Comparison of ENCODE assay signal across 12 cellular contexts in genomic region chr12:119672194-119672593, GRCh38. TPM values are rescaled to one million over a fixed set of nuclear protein-coding genes. Genes with fewer than 3 reads are reported as not detected.
A peak's percentile ranks its signal among the peaks of the same experiment; 100 is the strongest.
DNase-seq lines count a peak whose midpoint lies in the region; ATAC-seq and TF ChIP-seq lines count a peak whose summit lies in the region.
"Had no signal": no experiment of that assay in that cellular context is flagged by ENCODE, and none has a peak within 500 bp of the region (broad histone marks: within the 10 kb centered on the region; RNA-seq: fewer than 3 reads in every experiment).

No MANE protein-coding gene starts in this region.

- H3K27me3 ChIP-seq in CD8-positive, alpha-beta T cell (ENCODE audit: insufficient read depth, low read length): no peaks in the 10 kb centered on the region
- H3K27me3 ChIP-seq in colonic mucosa (no peaks in the 10 kb centered on the region), neural progenitor cell (no peaks in the 10 kb centered on the region), right cardiac atrium (ENCODE audit: control insufficient read depth, insufficient read depth) (no peaks in the 10 kb centered on the region)

- H3K9me3 Mint-ChIP-seq in CD8-positive, alpha-beta T cell: no peaks in the 10 kb centered on the region
- H3K9me3 Mint-ChIP-seq in T-cell: no peaks in the 10 kb centered on the region
- no peaks in the 10 kb centered on the region for H3K9me3 Mint-ChIP-seq in neural progenitor cell

- intact Hi-C loops in CD8-positive, alpha-beta T cell (cut with DNase I, micrococcal nuclease): no loop called here
- intact Hi-C loops in colonic mucosa (cut with DNase I): no loop called here
- intact Hi-C loops in right cardiac atrium (cut with DNase I): no loop called here

- POLR2A ChIA-PET in CD8-positive, alpha-beta T cell (lab: Charles Lee): interaction anchor here (0.6 kb wide), 1 partner anchor 12 kb away, joined by 4 read pairs; no protein-coding TSS in a partner anchor
- POLR2A ChIA-PET in T-cell (lab: Charles Lee): interaction anchor here in 1 of 2 donors (0.5 kb wide), 1 partner anchor 16 kb away, joined by 4 read pairs; no protein-coding TSS in a partner anchor

- peaks cover 54% of the 10 kb centered on the region for H3K36me3 ChIP-seq in CD8-positive, alpha-beta T cell (ENCODE audit: insufficient read depth, low read length)
- peaks cover 20% of the 10 kb centered on the region for H3K36me3 ChIP-seq in colonic mucosa
- H3K36me3 ChIP-seq in neural progenitor cell: peaks cover 16% of the 10 kb centered on the region

- WGBS in right cardiac atrium: 68% methylated on average over 8 of the region's 8 CpGs

- no peaks in the 10 kb centered on the region for H3K9me3 ChIP-seq in CD8-positive, alpha-beta T cell (ENCODE audit: low read length)
- H3K9me3 ChIP-seq in colonic mucosa (no peaks in the 10 kb centered on the region), neural progenitor cell (ENCODE audit: low read depth) (no peaks in the 10 kb centered on the region), right cardiac atrium (ENCODE audit: control insufficient read depth, low read length) (no peaks in the 10 kb centered on the region)

- no peak overlapping the region for H3K27ac ChIP-seq in CD8-positive, alpha-beta T cell (ENCODE audit: low read depth, low read length)
- H3K27ac ChIP-seq in colonic mucosa: peak overlapping the region; percentile 93
- H3K27ac ChIP-seq in neural progenitor cell: no peak overlapping the region
- no peak overlapping the region for H3K27ac ChIP-seq in right cardiac atrium (ENCODE audit: low read length)

- no peak for DNase-seq in CD8-positive, alpha-beta T cell
- no peak for DNase-seq in T-cell
- DNase-seq in colonic mucosa: peak; percentile 34
- DNase-seq in neural progenitor cell (ENCODE audit: low spot score): no peak
- no peak for DNase-seq in GDM1 (lab: John Stamatoyannopoulos, UW)
- DNase-seq in right cardiac atrium: no peak
- DNase-seq: activated effector memory CD4-positive, alpha-beta T cell treated with anti-CD3 and anti-CD28 coated beads, Interleukin-2, amount 50 U/mL, for 16 hours; DND-41; RPMI8226; stimulated activated CD4-positive, alpha-beta T cell treated with anti-CD3 and anti-CD28 coated beads, Interleukin-12 subunit alpha, Interleukin-12 subunit beta, amount 100 ng/mL, for 4 hours; substantia nigra had no signal

- H3K27me3 Mint-ChIP-seq in CD8-positive, alpha-beta T cell (ENCODE audit: low read depth): no peaks in the 10 kb centered on the region
- H3K27me3 Mint-ChIP-seq in T-cell: no peaks in the 10 kb centered on the region
- H3K27me3 Mint-ChIP-seq in neural progenitor cell (ENCODE audit: insufficient read depth, low read depth): no peaks in the 10 kb centered on the region

- no peak for TF ChIP-seq CTCF in CD8-positive, alpha-beta T cell (IDR thresholded peaks at IDR 0.05)
- TF ChIP-seq CTCF in colonic mucosa (IDR thresholded peaks at IDR 0.05): no peak
- no peak for TF ChIP-seq CTCF in neural progenitor cell (IDR thresholded peaks at IDR 0.05)

- H3K4me2 ChIP-seq in neural progenitor cell: no peak overlapping the region

- H3F3A ChIP-seq in neural progenitor cell (ENCODE audit: low read depth): peaks cover 14% of the 10 kb centered on the region

- ATAC-seq in CD8-positive, alpha-beta T cell: no peak
- ATAC-seq in T-cell (replicated peaks in 1 of 4): no peak
- no peak for ATAC-seq in HG02642 (IDR thresholded peaks at IDR 0.05; ENCODE audit: poor library complexity, unreplicated experiment)
- ATAC-seq in right cardiac atrium: no peak

- H3K4me3 ChIP-seq in CD8-positive, alpha-beta T cell (ENCODE audit: low read depth, low read length): no peak overlapping the region
- no peak overlapping the region for H3K4me3 ChIP-seq in colonic mucosa
- H3K4me3 ChIP-seq in neural progenitor cell: no peak overlapping the region
- no peak overlapping the region for H3K4me3 ChIP-seq in right cardiac atrium (ENCODE audit: low read length)

- H3K4me1 ChIP-seq in CD8-positive, alpha-beta T cell (ENCODE audit: insufficient read depth, low read length): peaks cover 20% of the 10 kb centered on the region
- H3K4me1 ChIP-seq in colonic mucosa: peaks cover 14% of the 10 kb centered on the region
- H3K4me1 ChIP-seq in neural progenitor cell: peaks cover 2% of the 10 kb centered on the region
- peaks cover 7% of the 10 kb centered on the region for H3K4me1 ChIP-seq in right cardiac atrium (ENCODE audit: control insufficient read depth, insufficient read depth, low read length)

- H3K36me3 Mint-ChIP-seq in CD8-positive, alpha-beta T cell: peaks cover 72% of the 10 kb centered on the region
- H3K36me3 Mint-ChIP-seq in T-cell (peaks cover 63% of the 10 kb centered on the region), neural progenitor cell (peaks cover 35% of the 10 kb centered on the region)

- H3K27ac Mint-ChIP-seq in CD8-positive, alpha-beta T cell: peak overlapping the region; percentile 76
- H3K27ac Mint-ChIP-seq in T-cell (peak overlapping the region; percentile 1 to 39), neural progenitor cell (peak overlapping the region; percentile 6)

- H3K9ac ChIP-seq in colonic mucosa (ENCODE audit: low read depth in 2 of 2, low read length in 2 of 2) (peak overlapping the region in 1 of 2 donors; percentile 78), neural progenitor cell (no peak overlapping the region)

- no peak overlapping the region for H3K4me3 Mint-ChIP-seq in CD8-positive, alpha-beta T cell
- H3K4me3 Mint-ChIP-seq in T-cell: no peak overlapping the region
- no peak overlapping the region for H3K4me3 Mint-ChIP-seq in neural progenitor cell

- peaks cover 40% of the 10 kb centered on the region for H3K79me2 ChIP-seq in neural progenitor cell (ENCODE audit: low read depth)

- CTCF ChIA-PET in CD8-positive, alpha-beta T cell (lab: Charles Lee): interaction anchor here (1.3 kb wide), 1 partner anchor 10 kb away, joined by 5 read pairs; no protein-coding TSS in a partner anchor
- CTCF ChIA-PET in T-cell (lab: Charles Lee): interaction anchor here in 1 of 2 donors (1.3 kb wide), 1 partner anchor 10 kb away, joined by 4 read pairs; no protein-coding TSS in a partner anchor

- peaks cover 18% of the 10 kb centered on the region for H4K20me1 ChIP-seq in neural progenitor cell (ENCODE audit: low read depth)

- no peak overlapping the region for H2AFZ ChIP-seq in neural progenitor cell (replicated peaks)

- H3K4me1 Mint-ChIP-seq in CD8-positive, alpha-beta T cell (ENCODE audit: low read depth): peaks cover 48% of the 10 kb centered on the region
- H3K4me1 Mint-ChIP-seq in T-cell (peaks cover 51 to 58% (median 53%) of the 10 kb centered on the region in 3 donors), neural progenitor cell (peaks cover 16% of the 10 kb centered on the region)

RNA-seq across cellular contexts. Expression of gene PRKAB1, which starts 4.3 kb away (rescaled TPM):
- 10 to 100 TPM; 17.9 to 23.7 TPM for total RNA-seq in CD8-positive, alpha-beta T cell
- total RNA-seq in T-cell (10 to 100 TPM; 21.1 to 48.7 (median 43.5) TPM), colonic mucosa (10 to 100 TPM; 70.4 to 76.7 TPM), neural progenitor cell (ENCODE audit: low replicate concordance) (24.5 and 25.3 TPM in 2 replicates), right cardiac atrium (10 to 100 TPM in 3 of 4 donors, 1 to 10 TPM in 1; 9.8 to 16.3 (median 14.1) TPM)
- polyA plus RNA-seq in right cardiac atrium: 10.5 TPM

Comparison
In these comparisons a context has a peak if more than half of its experiments do, and no peak if none do; other contexts are left out.
1. H3K27ac Mint-ChIP-seq: peak in every context shown above with its lines; median percentile 76 in CD8-positive, alpha-beta T cell; 20 in T-cell; 6 in neural progenitor cell.